Comparison of ENCODE assay signal across 8 cellular contexts in the genomic region with DNA sequence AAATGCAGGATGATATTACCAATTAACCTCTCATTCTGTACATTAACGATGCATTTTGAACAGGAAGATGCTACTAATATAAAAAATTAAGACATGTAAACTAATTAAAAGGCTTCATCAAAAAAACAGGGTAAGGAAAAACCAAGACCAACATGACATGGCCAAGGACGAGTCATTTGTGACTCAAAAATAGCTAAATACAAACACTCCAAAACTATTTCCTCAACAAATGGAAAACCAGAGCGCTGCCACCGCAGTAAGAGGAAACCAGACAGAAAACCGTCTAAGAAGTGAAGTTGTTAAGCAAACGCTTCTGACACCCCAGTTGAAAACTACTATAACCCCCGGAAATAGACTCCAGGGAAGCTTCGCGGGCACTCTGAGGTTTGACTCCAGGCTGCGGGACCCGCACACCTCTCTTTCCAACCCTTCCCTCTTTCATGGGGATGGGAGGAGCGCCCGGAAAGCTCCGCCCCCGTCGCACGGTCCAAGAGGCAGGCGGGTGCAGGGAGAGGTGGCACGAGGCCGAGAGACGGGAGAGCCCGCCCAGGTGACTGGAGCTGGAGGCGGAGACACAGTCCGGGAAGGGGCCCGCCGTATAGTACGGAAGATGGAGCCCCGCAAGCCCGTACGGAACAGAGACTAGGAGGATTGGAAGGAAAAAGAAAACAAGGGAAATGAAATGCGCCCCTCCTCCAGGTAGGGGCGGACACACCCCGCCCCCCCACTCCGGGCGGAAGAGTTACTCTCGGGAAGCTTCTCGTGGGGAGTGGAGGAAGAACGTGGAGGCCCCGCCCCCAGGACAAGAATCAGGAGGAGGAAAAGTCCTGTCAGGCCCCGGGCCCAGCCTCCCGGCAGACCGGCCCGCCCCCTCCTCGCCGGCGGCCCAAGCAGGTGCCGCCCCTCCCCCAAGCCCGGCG.
DNase-seq lines count a peak whose midpoint lies in the region; ATAC-seq and TF ChIP-seq lines count a peak whose summit lies in the region.

No MANE protein-coding gene starts in this region.

- peak overlapping the region; percentile 99 for H3K4me3 ChIP-seq in coronary artery

- peak; percentile 56 for ATAC-seq in HG03439 (IDR thresholded peaks at IDR 0.05; ENCODE audit: unreplicated experiment)

- H3K27ac ChIP-seq in coronary artery (peak overlapping the region; percentile 88 to 100), layer of hippocampus (ENCODE audit: low read depth, low read length) (peak overlapping the region; percentile 93)

- no peak for TF ChIP-seq CTCF in coronary artery (IDR thresholded peaks at IDR 0.05)

- no peaks in the 10 kb centered on the region for H3K27me3 ChIP-seq in layer of hippocampus (ENCODE audit: control insufficient read depth, insufficient read depth, low read length)

- DNase-seq in AML-193 (lab: John Stamatoyannopoulos, UW) (peak; percentile 94 to 97), GM19238 (ENCODE audit: insufficient read length, low spot score) (peak; percentile 76), NCI-H510A (lab: John Stamatoyannopoulos, UW) (peak; percentile 89), coronary artery (ENCODE audit: low spot score) (peak; percentile 97)
- DNase-seq in activated CD4-positive, alpha-beta T cell treated with anti-CD3 and anti-CD28 coated beads for 48 hours = peak; percentile 94
- peak; percentile 58 to 91 (median 68) for DNase-seq in stimulated activated CD4-positive, alpha-beta T cell treated with anti-CD3 and anti-CD28 coated beads, Interleukin-1b, Interleukin-23, amount 100 ng/mL, for 24 hours (ENCODE audit: low read depth in 4 of 4, low spot score in 1 of 4)

Comparison
In these comparisons a context has a peak if more than half of its experiments do, and no peak if none do; other contexts are left out.
1. Peak in every context shown above with its lines: DNase-seq, ATAC-seq, H3K4me3 ChIP-seq and H3K27ac ChIP-seq.